ENCODE assay signal across 8 cellular contexts in genomic region chr1:221725683-221726330, GRCh38. TPM values are rescaled to one million over a fixed set of nuclear protein-coding genes. Genes with fewer than 3 reads are reported as not detected.
DNase-seq lines count a peak whose midpoint lies in the region; ATAC-seq and TF ChIP-seq lines count a peak whose summit lies in the region.

No MANE protein-coding gene starts in this region.

- H3K4me3 ChIP-seq in NB4 (ENCODE audit: low read depth, low read length) (peak overlapping the region; percentile 26), fibroblast of pulmonary artery (replicated peaks; ENCODE audit: low read depth, low read length) (no peak overlapping the region)

- TF ChIP-seq CTCF in NB4 (IDR thresholded peaks at IDR 0.05; ENCODE audit: low read depth, low read length) (no peak), fibroblast of pulmonary artery (IDR thresholded peaks at IDR 0.05; ENCODE audit: low read length, missing control alignments) (no peak)

- DNase-seq in AML-193 (lab: John Stamatoyannopoulos, UW) (peak; percentile 79 to 89), NB4 (ENCODE audit: low read depth) (peak; percentile 79), fibroblast of pulmonary artery (ENCODE audit: low read depth) (peak; percentile 54), RKO (ENCODE audit: low spot score) (no peak), left lobe of liver (ENCODE audit: low spot score) (no peak), COR-L47 (lab: John Stamatoyannopoulos, UW) (no peak), HuH-7.5 (ENCODE audit: low spot score) (no peak)

- ATAC-seq in GM19455 (IDR thresholded peaks at IDR 0.05; ENCODE audit: unreplicated experiment) (peak; percentile 27), left lobe of liver (no peak)

- no peak for TF ChIP-seq POLR2A in NB4 (IDR thresholded peaks at IDR 0.05; ENCODE audit: extremely low read depth, insufficient read length)

RNA-seq across cellular contexts. Expression of gene DUSP10, which starts 16.1 kb away (rescaled TPM):
- 7.4 TPM for total RNA-seq in left lobe of liver

Comparison
In these comparisons a context has a peak if more than half of its experiments do, and no peak if none do; other contexts are left out.
1. DNase-seq: peak in AML-193 (2 of 2), NB4 (single experiment) and fibroblast of pulmonary artery (single experiment); none in RKO (single experiment), left lobe of liver (single experiment), COR-L47 (single experiment) and HuH-7.5 (single experiment).